Comparison of ENCODE assay signal across 1 cellular context in the genomic region with DNA sequence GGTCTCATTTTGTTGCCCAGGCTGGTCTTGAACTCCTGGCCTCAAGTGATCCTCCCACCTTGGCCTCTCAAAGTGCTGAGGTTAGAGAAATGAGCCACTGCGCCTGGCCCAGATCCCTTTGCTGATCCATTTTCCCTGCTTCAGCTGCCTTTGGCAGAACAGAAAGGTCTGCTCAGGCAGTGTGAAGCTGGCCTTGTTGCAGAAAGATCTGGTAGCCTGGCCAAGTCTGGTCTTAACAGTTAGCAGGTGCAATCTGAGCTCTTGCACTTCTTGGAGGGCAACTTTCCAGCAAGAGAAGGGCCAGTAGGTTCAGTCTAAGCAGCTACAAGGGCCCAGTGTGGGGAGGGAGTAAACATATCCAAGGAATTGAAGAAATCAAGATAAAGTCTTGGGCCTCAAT.
TF ChIP-seq lines count a peak whose summit lies in the region.

No MANE protein-coding gene starts in this region.

TF ChIP-seq in SK-N-SH treated with all-trans-retinoic acid at 6 μM for 48 hours, 23 proteins besides CTCF, POLR2A, EP300 and RAD21 (continued from another document):
- TF ChIP-seq, protein P1, sequence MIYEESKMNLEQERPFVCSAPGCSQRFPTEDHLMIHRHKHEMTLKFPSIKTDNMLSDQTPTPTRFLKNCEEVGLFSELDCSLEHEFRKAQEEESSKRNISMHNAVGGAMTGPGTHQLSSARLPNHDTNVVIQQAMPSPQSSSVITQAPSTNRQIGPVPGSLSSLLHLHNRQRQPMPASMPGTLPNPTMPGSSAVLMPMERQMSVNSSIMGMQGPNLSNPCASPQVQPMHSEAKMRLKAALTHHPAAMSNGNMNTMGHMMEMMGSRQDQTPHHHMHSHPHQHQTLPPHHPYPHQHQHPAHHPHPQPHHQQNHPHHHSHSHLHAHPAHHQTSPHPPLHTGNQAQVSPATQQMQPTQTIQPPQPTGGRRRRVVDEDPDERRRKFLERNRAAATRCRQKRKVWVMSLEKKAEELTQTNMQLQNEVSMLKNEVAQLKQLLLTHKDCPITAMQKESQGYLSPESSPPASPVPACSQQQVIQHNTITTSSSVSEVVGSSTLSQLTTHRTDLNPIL (CRISPR knock-in tag; IDR thresholded peaks at IDR 0.05; ENCODE audit: low read depth) = no peak
- no peak for TF ChIP-seq ZNF8 (CRISPR knock-in tag; IDR thresholded peaks at IDR 0.05)
- TF ChIP-seq ZNF70 (CRISPR knock-in tag; IDR thresholded peaks at IDR 0.05) = no peak
- TF ChIP-seq PPARA (CRISPR knock-in tag; IDR thresholded peaks at IDR 0.05; ENCODE audit: borderline replicate concordance) = no peak
- TF ChIP-seq BACH2 (CRISPR knock-in tag; IDR thresholded peaks at IDR 0.05; ENCODE audit: borderline replicate concordance) = no peak
- no peak for TF ChIP-seq ZFP30 (CRISPR knock-in tag; IDR thresholded peaks at IDR 0.05)
- TF ChIP-seq ZNF565 (CRISPR knock-in tag; conservative IDR thresholded peaks at IDR 0.05; ENCODE audit: low read depth) = no peak
- no peak for TF ChIP-seq RARB (CRISPR knock-in tag; IDR thresholded peaks at IDR 0.05)
- TF ChIP-seq, protein P2, sequence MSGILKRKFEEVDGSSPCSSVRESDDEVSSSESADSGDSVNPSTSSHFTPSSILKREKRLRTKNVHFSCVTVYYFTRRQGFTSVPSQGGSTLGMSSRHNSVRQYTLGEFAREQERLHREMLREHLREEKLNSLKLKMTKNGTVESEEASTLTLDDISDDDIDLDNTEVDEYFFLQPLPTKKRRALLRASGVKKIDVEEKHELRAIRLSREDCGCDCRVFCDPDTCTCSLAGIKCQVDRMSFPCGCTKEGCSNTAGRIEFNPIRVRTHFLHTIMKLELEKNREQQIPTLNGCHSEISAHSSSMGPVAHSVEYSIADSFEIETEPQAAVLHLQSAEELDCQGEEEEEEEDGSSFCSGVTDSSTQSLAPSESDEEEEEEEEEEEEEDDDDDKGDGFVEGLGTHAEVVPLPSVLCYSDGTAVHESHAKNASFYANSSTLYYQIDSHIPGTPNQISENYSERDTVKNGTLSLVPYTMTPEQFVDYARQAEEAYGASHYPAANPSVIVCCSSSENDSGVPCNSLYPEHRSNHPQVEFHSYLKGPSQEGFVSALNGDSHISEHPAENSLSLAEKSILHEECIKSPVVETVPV (CRISPR knock-in tag; IDR thresholded peaks at IDR 0.05) = no peak
- TF ChIP-seq ISL1 (CRISPR knock-in tag; IDR thresholded peaks at IDR 0.05) = no peak
- TF ChIP-seq, protein P3, sequence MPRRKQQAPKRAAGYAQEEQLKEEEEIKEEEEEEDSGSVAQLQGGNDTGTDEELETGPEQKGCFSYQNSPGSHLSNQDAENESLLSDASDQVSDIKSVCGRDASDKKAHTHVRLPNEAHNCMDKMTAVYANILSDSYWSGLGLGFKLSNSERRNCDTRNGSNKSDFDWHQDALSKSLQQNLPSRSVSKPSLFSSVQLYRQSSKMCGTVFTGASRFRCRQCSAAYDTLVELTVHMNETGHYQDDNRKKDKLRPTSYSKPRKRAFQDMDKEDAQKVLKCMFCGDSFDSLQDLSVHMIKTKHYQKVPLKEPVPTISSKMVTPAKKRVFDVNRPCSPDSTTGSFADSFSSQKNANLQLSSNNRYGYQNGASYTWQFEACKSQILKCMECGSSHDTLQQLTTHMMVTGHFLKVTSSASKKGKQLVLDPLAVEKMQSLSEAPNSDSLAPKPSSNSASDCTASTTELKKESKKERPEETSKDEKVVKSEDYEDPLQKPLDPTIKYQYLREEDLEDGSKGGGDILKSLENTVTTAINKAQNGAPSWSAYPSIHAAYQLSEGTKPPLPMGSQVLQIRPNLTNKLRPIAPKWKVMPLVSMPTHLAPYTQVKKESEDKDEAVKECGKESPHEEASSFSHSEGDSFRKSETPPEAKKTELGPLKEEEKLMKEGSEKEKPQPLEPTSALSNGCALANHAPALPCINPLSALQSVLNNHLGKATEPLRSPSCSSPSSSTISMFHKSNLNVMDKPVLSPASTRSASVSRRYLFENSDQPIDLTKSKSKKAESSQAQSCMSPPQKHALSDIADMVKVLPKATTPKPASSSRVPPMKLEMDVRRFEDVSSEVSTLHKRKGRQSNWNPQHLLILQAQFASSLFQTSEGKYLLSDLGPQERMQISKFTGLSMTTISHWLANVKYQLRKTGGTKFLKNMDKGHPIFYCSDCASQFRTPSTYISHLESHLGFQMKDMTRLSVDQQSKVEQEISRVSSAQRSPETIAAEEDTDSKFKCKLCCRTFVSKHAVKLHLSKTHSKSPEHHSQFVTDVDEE (CRISPR knock-in tag; IDR thresholded peaks at IDR 0.05) = no peak
- TF ChIP-seq SNAI2 (CRISPR knock-in tag; IDR thresholded peaks at IDR 0.05) = no peak
- no peak for TF ChIP-seq ZFP3 (CRISPR knock-in tag; IDR thresholded peaks at IDR 0.05)
- TF ChIP-seq, protein P4, sequence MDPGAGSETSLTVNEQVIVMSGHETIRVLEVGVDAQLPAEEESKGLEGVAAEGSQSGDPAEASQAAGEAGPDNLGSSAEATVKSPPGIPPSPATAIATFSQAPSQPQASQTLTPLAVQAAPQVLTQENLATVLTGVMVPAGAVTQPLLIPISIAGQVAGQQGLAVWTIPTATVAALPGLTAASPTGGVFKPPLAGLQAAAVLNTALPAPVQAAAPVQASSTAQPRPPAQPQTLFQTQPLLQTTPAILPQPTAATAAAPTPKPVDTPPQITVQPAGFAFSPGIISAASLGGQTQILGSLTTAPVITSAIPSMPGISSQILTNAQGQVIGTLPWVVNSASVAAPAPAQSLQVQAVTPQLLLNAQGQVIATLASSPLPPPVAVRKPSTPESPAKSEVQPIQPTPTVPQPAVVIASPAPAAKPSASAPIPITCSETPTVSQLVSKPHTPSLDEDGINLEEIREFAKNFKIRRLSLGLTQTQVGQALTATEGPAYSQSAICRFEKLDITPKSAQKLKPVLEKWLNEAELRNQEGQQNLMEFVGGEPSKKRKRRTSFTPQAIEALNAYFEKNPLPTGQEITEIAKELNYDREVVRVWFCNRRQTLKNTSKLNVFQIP (CRISPR knock-in tag; IDR thresholded peaks at IDR 0.05; ENCODE audit: borderline replicate concordance, low read depth) = no peak
